Comparison of ENCODE assay signal across 1 cellular context in genomic region chr9:113650207-113651131, GRCh38.
TF ChIP-seq lines count a peak whose summit lies in the region.

No MANE protein-coding gene starts in this region.

TF ChIP-seq in HepG2, 621 proteins besides CTCF, POLR2A, EP300 and RAD21 (continued from another document and continues in another):
- TF ChIP-seq, protein P1, sequence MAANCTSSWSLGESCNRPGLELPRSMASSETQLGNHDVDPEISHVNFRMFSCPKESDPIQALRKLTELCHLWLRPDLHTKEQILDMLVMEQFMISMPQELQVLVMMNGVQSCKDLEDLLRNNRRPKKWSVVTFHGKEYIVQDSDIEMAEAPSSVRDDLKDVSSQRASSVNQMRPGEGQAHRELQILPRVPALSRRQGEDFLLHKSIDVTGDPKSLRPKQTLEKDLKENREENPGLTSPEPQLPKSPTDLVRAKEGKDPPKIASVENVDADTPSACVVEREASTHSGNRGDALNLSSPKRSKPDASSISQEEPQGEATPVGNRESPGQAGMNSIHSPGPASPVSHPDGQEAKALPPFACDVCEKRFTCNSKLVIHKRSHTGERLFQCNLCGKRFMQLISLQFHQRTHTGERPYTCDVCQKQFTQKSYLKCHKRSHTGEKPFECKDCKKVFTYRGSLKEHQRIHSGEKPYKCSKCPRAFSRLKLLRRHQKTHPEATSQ (CRISPR knock-in tag; IDR thresholded peaks at IDR 0.05; ENCODE audit: borderline replicate concordance), result peak; percentile 76; the same call in 1 of the 2 replicates
- TF ChIP-seq AFF4 (CRISPR knock-in tag; IDR thresholded peaks at IDR 0.05) (no peak), ZNF34 (CRISPR knock-in tag; IDR thresholded peaks at IDR 0.05; ENCODE audit: borderline replicate concordance) (no peak), HNF4G (IDR thresholded peaks at IDR 0.05; ENCODE audit: borderline replicate concordance, low read depth, low read length) (no peak), HNF4G (CRISPR knock-in tag; IDR thresholded peaks at IDR 0.05; ENCODE audit: borderline replicate concordance, low read depth) (peak; percentile 79; the same call in 1 of the 2 replicates), ZNF761 (CRISPR knock-in tag; conservative IDR thresholded peaks at IDR 0.05) (no peak), DR1 (CRISPR knock-in tag; IDR thresholded peaks at IDR 0.05) (no peak; the same call in 1 of the 2 replicates), ERF (CRISPR knock-in tag; IDR thresholded peaks at IDR 0.05) (peak; percentile 95), NCOA1 (CRISPR knock-in tag; IDR thresholded peaks at IDR 0.05) (peak; percentile 79), AKNA (CRISPR knock-in tag; IDR thresholded peaks at IDR 0.05; ENCODE audit: borderline replicate concordance) (no peak), SAFB2 (CRISPR knock-in tag; IDR thresholded peaks at IDR 0.05; ENCODE audit: borderline replicate concordance, low read depth) (peak; percentile 84; the same call in 1 of the 2 replicates), ZNF570 (CRISPR knock-in tag; IDR thresholded peaks at IDR 0.05; ENCODE audit: borderline replicate concordance) (no peak), ZNF598 (CRISPR knock-in tag; IDR thresholded peaks at IDR 0.05; ENCODE audit: borderline replicate concordance) (0 out of 2 replicates have a peak, but pooled peaks have one; percentile 80), ZNF101 (CRISPR knock-in tag; IDR thresholded peaks at IDR 0.05; ENCODE audit: borderline replicate concordance, low read depth) (no peak), IRX3 (CRISPR knock-in tag; IDR thresholded peaks at IDR 0.05; ENCODE audit: borderline replicate concordance, low read depth) (no peak), FOXA3 (CRISPR knock-in tag; IDR thresholded peaks at IDR 0.05) (peak; percentile 68), ZNF792 (CRISPR knock-in tag; IDR thresholded peaks at IDR 0.05) (peak; percentile 59; the same call in 1 of the 2 replicates), ZFP36L1 (CRISPR knock-in tag; IDR thresholded peaks at IDR 0.05) (no peak), SKIL (CRISPR knock-in tag; IDR thresholded peaks at IDR 0.05; ENCODE audit: borderline replicate concordance) (peak; percentile 75), ATF6 (CRISPR knock-in tag; conservative IDR thresholded peaks at IDR 0.05) (no peak), TP53 (CRISPR knock-in tag; conservative IDR thresholded peaks at IDR 0.05) (0 out of 2 replicates have a peak, but pooled peaks have one; percentile 50), ZBTB7B (CRISPR knock-in tag; IDR thresholded peaks at IDR 0.05) (peak; percentile 91), MTF1 (CRISPR knock-in tag; IDR thresholded peaks at IDR 0.05) (no peak), ZFYVE20 (CRISPR knock-in tag; IDR thresholded peaks at IDR 0.05; ENCODE audit: borderline replicate concordance, low read depth) (no peak), RBM39 (IDR thresholded peaks at IDR 0.05; ENCODE audit: low read depth, low read length, poor library complexity, severe bottlenecking) (no peak), ZNF577 (CRISPR knock-in tag; IDR thresholded peaks at IDR 0.05; ENCODE audit: borderline replicate concordance, low read depth) (no peak), PCBP1 (IDR thresholded peaks at IDR 0.05; ENCODE audit: borderline replicate concordance, low read depth, low read length) (no peak), ZNF350 (CRISPR knock-in tag; IDR thresholded peaks at IDR 0.05; ENCODE audit: borderline replicate concordance, low read depth) (peak; percentile 72; the same call in 1 of the 2 replicates), HNRNPL (IDR thresholded peaks at IDR 0.05; ENCODE audit: low read depth, low read length) (no peak), ZNF143 (CRISPR knock-in tag; IDR thresholded peaks at IDR 0.05) (peak; percentile 39), ZNF773 (CRISPR knock-in tag; IDR thresholded peaks at IDR 0.05; ENCODE audit: borderline replicate concordance) (no peak), ZC3H4 (CRISPR knock-in tag; IDR thresholded peaks at IDR 0.05; ENCODE audit: borderline replicate concordance) (no peak), ZNF558 (CRISPR knock-in tag; IDR thresholded peaks at IDR 0.05; ENCODE audit: borderline replicate concordance) (no peak), YY1 (IDR thresholded peaks at IDR 0.05; ENCODE audit: insufficient read depth, insufficient replicate concordance, low read depth, low read length) (peak; percentile 52), KIAA2018 (CRISPR knock-in tag; IDR thresholded peaks at IDR 0.05; ENCODE audit: borderline replicate concordance) (no peak), PAX8 (CRISPR knock-in tag; IDR thresholded peaks at IDR 0.05; ENCODE audit: borderline replicate concordance) (no peak), KAT2B (IDR thresholded peaks at IDR 0.05; ENCODE audit: borderline replicate concordance, low read depth, low read length) (peak; percentile 41; the same call in 1 of the 2 replicates)
